ENCODE assay signal across 19 cellular contexts in the genomic region with DNA sequence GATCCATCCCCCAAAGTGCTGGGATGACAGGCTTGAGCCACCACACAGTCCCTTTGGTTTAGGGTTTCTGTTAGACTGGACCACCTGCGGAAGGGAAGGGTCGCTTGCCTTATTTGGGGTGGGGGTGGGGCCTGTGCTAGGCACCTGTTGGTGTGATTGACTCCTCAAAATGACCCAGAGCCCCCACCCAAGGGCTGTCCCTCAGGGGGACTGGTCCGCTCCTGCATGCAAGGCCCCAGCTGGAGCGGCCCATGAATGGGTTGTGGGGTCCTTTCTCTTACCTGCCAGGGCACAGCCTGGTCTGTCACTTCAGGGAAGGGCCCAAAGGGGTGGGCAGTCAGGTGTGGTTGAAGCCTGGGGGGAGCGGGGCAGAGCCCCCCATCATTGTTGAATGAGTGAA. TPM values are rescaled to one million over a fixed set of nuclear protein-coding genes. Genes with fewer than 3 reads are reported as not detected.
DNase-seq lines count a peak whose midpoint lies in the region; ATAC-seq and TF ChIP-seq lines count a peak whose summit lies in the region.
"Had no signal": no experiment of that assay in that cellular context is flagged by ENCODE, and none has a peak within 500 bp of the region (broad histone marks: within the 10 kb centered on the region; RNA-seq: fewer than 3 reads in every experiment).

No MANE protein-coding gene starts in this region.

- H3K4me3 ChIP-seq in PC-9 (peak overlapping the region; percentile 49), skin epidermis (no peak overlapping the region)
- H3K4me3 ChIP-seq: sigmoid colon had no signal

- H3K36me3 ChIP-seq in PC-9 (ENCODE audit: low read depth) = peaks cover 14% of the 10 kb centered on the region

- no peak for ATAC-seq in activated naive CD4-positive, alpha-beta T cell treated with anti-CD3 and anti-CD28 coated beads, Interleukin-2, amount 50 U/mL, for 72 hours
- ATAC-seq in GM21515 (IDR thresholded peaks at IDR 0.05; ENCODE audit: unreplicated experiment) = no peak
- no peak for ATAC-seq in HG02884 (IDR thresholded peaks at IDR 0.05; ENCODE audit: unreplicated experiment)

- no peak for TF ChIP-seq CTCF in PC-9 (conservative IDR thresholded peaks at IDR 0.05)

- H3K4me2 ChIP-seq in PC-9 = peak overlapping the region; percentile 87

- no peaks in the 10 kb centered on the region for H3K27me3 ChIP-seq in PC-9 (ENCODE audit: insufficient read depth, low read depth)
- H3K27me3 ChIP-seq: neutrophil, sigmoid colon had no signal

- H3K27ac ChIP-seq in PC-9 (peak overlapping the region; percentile 100), skin epidermis (peak overlapping the region in 13 of 21 experiments; percentile 22 to 81 (median 48))
- H3K27ac ChIP-seq: neutrophil, sigmoid colon had no signal

- no peaks in the 10 kb centered on the region for H3K9me3 Mint-ChIP-seq in activated naive CD4-positive, alpha-beta T cell treated with anti-CD3 and anti-CD28 coated beads, Interleukin-2, amount 10 ng/mL, durations not matched to agents 7 days and 5 days
- H3K9me3 Mint-ChIP-seq in activated naive CD4-positive, alpha-beta T cell treated with anti-CD3 and anti-CD28 coated beads, Interleukin-2, amount 50 U/mL, for 72 hours = no peaks in the 10 kb centered on the region
- H3K9me3 Mint-ChIP-seq in dendritic cell treated with granulocyte-macrophage colony-stimulating factor and Interleukin-4, amounts not matched to agents 40 ng/mL and 50 ng/mL, for 4 days = no peaks in the 10 kb centered on the region

- DNase-seq in activated naive CD4-positive, alpha-beta T cell treated with anti-CD3 and anti-CD28 coated beads, Interleukin-2, amount 10 ng/mL, durations not matched to agents 7 days and 5 days = no peak
- DNase-seq in activated naive CD4-positive, alpha-beta T cell treated with anti-CD3 and anti-CD28 coated beads, Interleukin-2, amount 50 U/mL, for 72 hours (ENCODE audit: low spot score in 2 of 2) = no peak
- no peak for DNase-seq in PC-9
- no peak for DNase-seq in NCI-H1417 treated with DMSO at 0.1 percent for 48 hours (lab: John Stamatoyannopoulos, UW)
- DNase-seq: activated CD4-positive, alpha-beta T cell treated with anti-CD3 and anti-CD28 coated beads, Interleukin-2, amount 50 U/mL, for 1 hour; activated effector memory CD4-positive, alpha-beta T cell treated with anti-CD3 and anti-CD28 coated beads, Interleukin-2, amount 50 U/mL, for 16 hours; DMS 273 treated with DMSO at 0.1 percent for 48 hours; effector CD8-positive, alpha-beta T cell; NCI-H1092 treated with DMSO at 0.1 percent for 48 hours; SHP77 treated with DMSO at 0.1 percent for 48 hours; sigmoid colon; stimulated activated CD4-positive, alpha-beta T cell treated with anti-CD3 and anti-CD28 coated beads, Interleukin-2, amount 100 ng/mL, for 48 hours; T1000; trophoblast cell had no signal

- H3K79me2 ChIP-seq in PC-9 (ENCODE audit: low read depth) = peaks cover 52% of the 10 kb centered on the region

- H3F3A ChIP-seq in PC-9 (ENCODE audit: insufficient read depth, low read depth) = peaks cover 72% of the 10 kb centered on the region

- H4K20me1 ChIP-seq in PC-9 (ENCODE audit: insufficient read depth) = peaks cover 7% of the 10 kb centered on the region

- H3K27ac Mint-ChIP-seq in activated naive CD4-positive, alpha-beta T cell treated with anti-CD3 and anti-CD28 coated beads, Interleukin-2, amount 10 ng/mL, durations not matched to agents 7 days and 5 days = peak overlapping the region; percentile 86
- peak overlapping the region in 1 of 2 donors; percentile 62 for H3K27ac Mint-ChIP-seq in activated naive CD4-positive, alpha-beta T cell treated with anti-CD3 and anti-CD28 coated beads, Interleukin-2, amount 50 U/mL, for 72 hours
- peak overlapping the region; percentile 98 for H3K27ac Mint-ChIP-seq in dendritic cell treated with granulocyte-macrophage colony-stimulating factor and Interleukin-4, amounts not matched to agents 40 ng/mL and 50 ng/mL, for 4 days

- H3K4me3 Mint-ChIP-seq in activated naive CD4-positive, alpha-beta T cell treated with anti-CD3 and anti-CD28 coated beads, Interleukin-2, amount 10 ng/mL, durations not matched to agents 7 days and 5 days = peak overlapping the region; percentile 56
- H3K4me3 Mint-ChIP-seq in dendritic cell treated with granulocyte-macrophage colony-stimulating factor and Interleukin-4, amounts not matched to agents 40 ng/mL and 50 ng/mL, for 4 days = peak overlapping the region; percentile 66

- H3K4me1 ChIP-seq in PC-9 (replicated peaks; ENCODE audit: insufficient read depth) = peaks cover 67% of the 10 kb centered on the region

- no peaks in the 10 kb centered on the region for H3K9me3 ChIP-seq in PC-9 (ENCODE audit: insufficient read depth, low read depth)
- H3K9me3 ChIP-seq: neutrophil, sigmoid colon had no signal

- no peak overlapping the region for H2AFZ ChIP-seq in PC-9

- CTCF ChIA-PET in activated naive CD4-positive, alpha-beta T cell treated with anti-CD3 and anti-CD28 coated beads, Interleukin-2, amount 10 ng/mL, durations not matched to agents 7 days and 5 days (lab: Charles Lee) = no interaction called here
- CTCF ChIA-PET in PC-9 (lab: Charles Lee) = interaction anchor here (0.7 kb wide), 1 partner anchor 11 kb away, joined by 3 read pairs; no protein-coding TSS in a partner anchor

- intact Hi-C loops in PC-9 (cut with micrococcal nuclease; ENCODE audit: unreplicated experiment) = no loop called here
- intact Hi-C loops in dendritic cell treated with granulocyte-macrophage colony-stimulating factor and Interleukin-4, amounts not matched to agents 40 ng/mL and 50 ng/mL, for 4 days (cut with micrococcal nuclease) = loop anchor here (2.0 kb wide), 1 partner anchor 59 kb away; a partner anchor contains a TSS

- H3K9me2 ChIP-seq in PC-9 (ENCODE audit: insufficient read depth) = no peaks in the 10 kb centered on the region

- no peaks in the 10 kb centered on the region for H3K27me3 Mint-ChIP-seq in activated naive CD4-positive, alpha-beta T cell treated with anti-CD3 and anti-CD28 coated beads, Interleukin-2, amount 10 ng/mL, durations not matched to agents 7 days and 5 days
- no peaks in the 10 kb centered on the region for H3K27me3 Mint-ChIP-seq in dendritic cell treated with granulocyte-macrophage colony-stimulating factor and Interleukin-4, amounts not matched to agents 40 ng/mL and 50 ng/mL, for 4 days

- peaks cover 70% of the 10 kb centered on the region for H3K4me1 Mint-ChIP-seq in activated naive CD4-positive, alpha-beta T cell treated with anti-CD3 and anti-CD28 coated beads, Interleukin-2, amount 10 ng/mL, durations not matched to agents 7 days and 5 days
- H3K4me1 Mint-ChIP-seq in dendritic cell treated with granulocyte-macrophage colony-stimulating factor and Interleukin-4, amounts not matched to agents 40 ng/mL and 50 ng/mL, for 4 days (ENCODE audit: low read depth) = peaks cover 77% of the 10 kb centered on the region

- peaks cover 21% of the 10 kb centered on the region for H3K36me3 Mint-ChIP-seq in activated naive CD4-positive, alpha-beta T cell treated with anti-CD3 and anti-CD28 coated beads, Interleukin-2, amount 10 ng/mL, durations not matched to agents 7 days and 5 days
- peaks cover 19 to 22% of the 10 kb centered on the region in 2 donors for H3K36me3 Mint-ChIP-seq in activated naive CD4-positive, alpha-beta T cell treated with anti-CD3 and anti-CD28 coated beads, Interleukin-2, amount 50 U/mL, for 72 hours
- H3K36me3 Mint-ChIP-seq in dendritic cell treated with granulocyte-macrophage colony-stimulating factor and Interleukin-4, amounts not matched to agents 40 ng/mL and 50 ng/mL, for 4 days (ENCODE audit: low read depth) = peaks cover 32% of the 10 kb centered on the region

- no TSS peak for BruUV-seq in PC-9 (replicated peaks; lab: Mats Ljungman, UMichigan)

- POLR2A ChIA-PET in PC-9 (lab: Charles Lee; ENCODE audit: unreplicated experiment) = no interaction called here

RNA-seq across cellular contexts. Expression of a gene that starts 1.8 kb away (rescaled TPM):
- total RNA-seq in activated naive CD4-positive, alpha-beta T cell treated with anti-CD3 and anti-CD28 coated beads, Interleukin-2, amount 50 U/mL, for 72 hours = 10 to 100 TPM; 19.8 to 36.7 TPM
- total RNA-seq in PC-9 (2021) = 88.5 and 136 TPM in 2 replicates

RNA-seq across cellular contexts. Expression of a gene that starts 11.4 kb away (rescaled TPM):
- total RNA-seq in activated naive CD4-positive, alpha-beta T cell treated with anti-CD3 and anti-CD28 coated beads, Interleukin-2, amount 50 U/mL, for 72 hours = 10 to 100 TPM; 29.9 to 54.1 TPM
- total RNA-seq in PC-9 (2021) = 24.9 and 28.0 TPM in 2 replicates

RNA-seq across cellular contexts. Expression of a gene that starts 59.0 kb away (rescaled TPM):
- 100 to 1,000 TPM in 1 of 2 donors, 10 to 100 TPM in 1; 70.3 to 121 TPM for total RNA-seq in activated naive CD4-positive, alpha-beta T cell treated with anti-CD3 and anti-CD28 coated beads, Interleukin-2, amount 50 U/mL, for 72 hours
- total RNA-seq in PC-9 (2021) = 175 and 189 TPM in 2 replicates
